ENCODE assay signal across 23 cellular contexts in the genomic region with DNA sequence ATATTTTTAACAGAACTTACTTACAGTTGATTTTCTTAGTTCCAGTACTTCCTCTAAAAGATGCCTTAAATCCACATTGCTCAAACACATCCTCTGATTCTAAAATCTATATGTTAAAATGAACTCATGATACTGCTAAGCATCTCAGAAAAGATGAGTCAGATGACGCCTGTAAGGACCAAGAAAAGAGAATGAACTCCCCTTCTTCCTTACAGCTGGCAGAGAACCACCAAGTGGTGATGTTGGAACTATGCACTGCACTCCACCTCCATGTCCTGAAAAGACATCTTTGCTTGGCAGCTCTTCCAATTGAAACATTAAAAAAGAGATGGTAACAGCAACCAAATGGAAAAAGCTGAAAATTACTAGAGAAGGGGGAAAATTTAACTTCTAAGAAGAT.
A peak's percentile ranks its signal among the peaks of the same experiment; 100 is the strongest.
DNase-seq lines count a peak whose midpoint lies in the region; ATAC-seq and TF ChIP-seq lines count a peak whose summit lies in the region.
"Had no signal": no experiment of that assay in that cellular context is flagged by ENCODE, and none has a peak within 500 bp of the region (broad histone marks: within the 10 kb centered on the region; RNA-seq: fewer than 3 reads in every experiment).

No MANE protein-coding gene starts in this region.

- no peak overlapping the region for H3K27ac Mint-ChIP-seq in WTC11
- H3K27ac Mint-ChIP-seq: T-helper 17 cell had no signal

- POLR2A ChIA-PET in WTC11 (lab: Charles Lee): no interaction called here

- no peaks in the 10 kb centered on the region for H3K9me3 Mint-ChIP-seq in WTC11

- peak; percentile 2 for TF ChIP-seq CTCF in GM12873 (IDR thresholded peaks at IDR 0.05; ENCODE audit: insufficient read depth, low read depth, low read length, missing control alignments)
- TF ChIP-seq CTCF in foreskin fibroblast (IDR thresholded peaks at IDR 0.05; ENCODE audit: low read depth, low read length): no peak
- TF ChIP-seq CTCF in WTC11 (IDR thresholded peaks at IDR 0.05): no peak

- no peak overlapping the region for H3K4me3 ChIP-seq in foreskin fibroblast (ENCODE audit: low read depth in 1 of 2, low read length in 2 of 2)
- H3K4me3 ChIP-seq: HAP-1, lower lobe of right lung, SJCRH30, spleen had no signal

- peak; percentile 46; the same call in 2 of the 3 replicates for ATAC-seq in SK-N-SH treated with all-trans-retinoic acid at 6 μM for 48 hours
- no peak for ATAC-seq in WTC11
- ATAC-seq: lower lobe of right lung, PC-3, T-helper 17 cell had no signal

- H3K27me3 Mint-ChIP-seq in WTC11 (ENCODE audit: low read depth): no peaks in the 10 kb centered on the region

- CTCF ChIA-PET in WTC11 (lab: Charles Lee): no interaction called here

- DNase-seq in HT1080 (ENCODE audit: low read depth): peak; percentile 5
- peak; percentile 28 to 49 for DNase-seq in foreskin fibroblast
- no peak for DNase-seq in GOT3 (lab: John Stamatoyannopoulos, UW)
- DNase-seq in WTC11 (ENCODE audit: low spot score): no peak
- DNase-seq in effector CD8-positive, alpha-beta T cell (lab: John Stamatoyannopoulos, UW): no peak
- DNase-seq: activated CD4-positive, alpha-beta T cell treated with anti-CD3 and anti-CD28 coated beads, Interleukin-2, amount 50 U/mL, for 4 hours; activated naive CD4-positive, alpha-beta T cell; anterior cingulate cortex; central memory CD4-positive, alpha-beta T cell; hippocampal formation; lower lobe of right lung; NCI-H1436; NCI-H2171; NCI-H526 treated with DMSO at 0.1 percent for 48 hours; PC-3; SJCRH30; spleen; stimulated activated CD4-positive, alpha-beta T cell treated with anti-CD3 and anti-CD28 coated beads, Interleukin-4, amount 100 ng/mL, for 4 hours; T-helper 17 cell; trophoblast cell had no signal

- no peak overlapping the region for H3K4me3 Mint-ChIP-seq in WTC11
- H3K4me3 Mint-ChIP-seq: T-helper 17 cell had no signal

- no peaks in the 10 kb centered on the region for H3K36me3 Mint-ChIP-seq in WTC11

- H3K4me1 Mint-ChIP-seq in WTC11: no peaks in the 10 kb centered on the region

TF ChIP-seq in SK-N-SH treated with all-trans-retinoic acid at 6 μM for 48 hours, 23 proteins besides CTCF, POLR2A, EP300 and RAD21:
- no peak for TF ChIP-seq ZFP3 (CRISPR knock-in tag; IDR thresholded peaks at IDR 0.05)
- no peak for TF ChIP-seq ZFP30 (CRISPR knock-in tag; IDR thresholded peaks at IDR 0.05)
- TF ChIP-seq PATZ1 (CRISPR knock-in tag; IDR thresholded peaks at IDR 0.05; ENCODE audit: borderline replicate concordance): no peak
TF ChIP-seq in SK-N-SH treated with all-trans-retinoic acid at 6 μM for 48 hours: peak in this region for 0.

TF ChIP-seq in WTC11, 78 proteins besides CTCF, POLR2A, EP300 and RAD21:
- no peak for TF ChIP-seq FOXK1 (CRISPR knock-in tag; IDR thresholded peaks at IDR 0.05)
- no peak for TF ChIP-seq RORB (CRISPR knock-in tag; IDR thresholded peaks at IDR 0.05)
- no peak for TF ChIP-seq MXD4 (CRISPR knock-in tag; IDR thresholded peaks at IDR 0.05; ENCODE audit: borderline replicate concordance)
- no peak for TF ChIP-seq MYBL2 (CRISPR knock-in tag; IDR thresholded peaks at IDR 0.05)
- TF ChIP-seq NR1H2 (CRISPR knock-in tag; IDR thresholded peaks at IDR 0.05): no peak
- TF ChIP-seq NFYB (CRISPR knock-in tag; conservative IDR thresholded peaks at IDR 0.05; ENCODE audit: low read depth): no peak
- no peak for TF ChIP-seq HMGA2 (CRISPR knock-in tag; IDR thresholded peaks at IDR 0.05)
- no peak for TF ChIP-seq FOXP4 (CRISPR knock-in tag; IDR thresholded peaks at IDR 0.05)
- no peak for TF ChIP-seq CBFB (CRISPR knock-in tag; IDR thresholded peaks at IDR 0.05; ENCODE audit: low read depth)
- no peak for TF ChIP-seq ZNF263 (CRISPR knock-in tag; IDR thresholded peaks at IDR 0.05; ENCODE audit: low read depth)
- no peak for TF ChIP-seq SMAD3 (CRISPR knock-in tag; IDR thresholded peaks at IDR 0.05; ENCODE audit: borderline replicate concordance)
- no peak for TF ChIP-seq ATF1 (CRISPR knock-in tag; IDR thresholded peaks at IDR 0.05)
- TF ChIP-seq E2F1 (CRISPR knock-in tag; IDR thresholded peaks at IDR 0.05): no peak
- no peak for TF ChIP-seq KAT7 (CRISPR knock-in tag; IDR thresholded peaks at IDR 0.05; ENCODE audit: borderline replicate concordance)
- TF ChIP-seq TEAD1 (CRISPR knock-in tag; IDR thresholded peaks at IDR 0.05): no peak
- no peak for TF ChIP-seq GRHL2 (CRISPR knock-in tag; IDR thresholded peaks at IDR 0.05; ENCODE audit: insufficient replicate concordance, severe bottlenecking)
- TF ChIP-seq AR (CRISPR knock-in tag; IDR thresholded peaks at IDR 0.05): no peak
- TF ChIP-seq ZNF532 (CRISPR knock-in tag; IDR thresholded peaks at IDR 0.05; ENCODE audit: borderline replicate concordance): no peak
- TF ChIP-seq GTF2I (CRISPR knock-in tag; conservative IDR thresholded peaks at IDR 0.05): no peak
TF ChIP-seq in WTC11: peak in this region for 0.

Comparison
In these comparisons a context has a peak if more than half of its experiments do, and no peak if none do; other contexts are left out.
1. DNase-seq: peak in HT1080 (single experiment) and foreskin fibroblast (2 of 2); none in GOT3 (single experiment), WTC11 (single experiment) and effector CD8-positive, alpha-beta T cell (single experiment).